29 cellular contexts compared by ENCODE assay signal in genomic region chr10:110286841-110287240, GRCh38. TPM values are rescaled to one million over a fixed set of nuclear protein-coding genes. Genes with fewer than 3 reads are reported as not detected.
A peak's percentile ranks its signal among the peaks of the same experiment; 100 is the strongest.
DNase-seq lines count a peak whose midpoint lies in the region; ATAC-seq and TF ChIP-seq lines count a peak whose summit lies in the region.
"Had no signal": no experiment of that assay in that cellular context is flagged by ENCODE, and none has a peak within 500 bp of the region (broad histone marks: within the 10 kb centered on the region; RNA-seq: fewer than 3 reads in every experiment).

No MANE protein-coding gene starts in this region.

- H3K9ac ChIP-seq in KMS-11 = no peak overlapping the region; the same call in 1 of the 2 replicates
- no peak overlapping the region for H3K9ac ChIP-seq in endodermal cell (ENCODE audit: extremely low read depth, low read length, poor library complexity, severe bottlenecking)
- H3K9ac ChIP-seq: GM23248, SK-N-SH had no signal

- H3K9me3 ChIP-seq in endodermal cell (ENCODE audit: control insufficient read depth, low read length) = no peaks in the 10 kb centered on the region
- H3K9me3 ChIP-seq: heart left ventricle, SK-N-SH, upper lobe of left lung had no signal

- H3K4me2 ChIP-seq in KMS-11 = no peak overlapping the region
- H3K4me2 ChIP-seq: SK-N-SH had no signal

- DNase-seq in activated T-cell treated with anti-CD3 and anti-CD28 coated beads, Interleukin-2, amount 50 U/mL, for 24 hours = no peak
- no peak for DNase-seq in activated T-cell treated with anti-CD3 and anti-CD28 coated beads, Interleukin-2, amount 50 U/mL, for 48 hours
- DNase-seq in endodermal cell = no peak
- no peak for DNase-seq in progenitor cell of endocrine pancreas (ENCODE audit: low spot score, unreplicated experiment)
- no peak for DNase-seq in SK-N-DZ (ENCODE audit: low spot score)
- no peak for DNase-seq in NCI-H2196 (lab: John Stamatoyannopoulos, UW; ENCODE audit: unreplicated experiment)
- DNase-seq: activated naive CD8-positive, alpha-beta T cell treated with anti-CD3 and anti-CD28 coated beads, Interleukin-2, amount 10 ng/mL, durations not matched to agents 7 days and 5 days; AML-193; CD8-positive, alpha-beta memory T cell; GDM1; GM23248; heart left ventricle; left cardiac atrium; naive B cell; NCI-H187; NCI-H2227 treated with DMSO at 0.1 percent for 48 hours; NCI-H748 treated with DMSO at 0.1 percent for 48 hours; retina; RPMI8226; SK-N-SH; small intestine; stimulated activated CD4-positive, alpha-beta T cell treated with anti-CD3 and anti-CD28 coated beads, Interleukin-2, amount 100 ng/mL, for 24 hours; substantia nigra; upper lobe of left lung had no signal

- TF ChIP-seq CTCF in KMS-11 (conservative IDR thresholded peaks at IDR 0.05; ENCODE audit: low read depth, low read length) = no peak
- no peak for TF ChIP-seq CTCF in endodermal cell (conservative IDR thresholded peaks at IDR 0.05)
- no peak for TF ChIP-seq CTCF in progenitor cell of endocrine pancreas (IDR thresholded peaks at IDR 0.05; ENCODE audit: unreplicated experiment)

- ATAC-seq in HG03045 (IDR thresholded peaks at IDR 0.05; ENCODE audit: unreplicated experiment) = no peak
- ATAC-seq: heart left ventricle, left cardiac atrium had no signal

- H3K36me3 ChIP-seq in KMS-11 (ENCODE audit: insufficient read depth) (peaks cover 8% of the 10 kb centered on the region; the same call in 1 of the 2 replicates), endodermal cell (ENCODE audit: control insufficient read depth, insufficient read depth, low read length) (peaks cover 77% of the 10 kb centered on the region)

- no peaks in the 10 kb centered on the region for H3K9me3 Mint-ChIP-seq in activated T-cell treated with anti-CD3 and anti-CD28 coated beads, Interleukin-2, amount 50 U/mL, for 24 hours
- no peaks in the 10 kb centered on the region for H3K9me3 Mint-ChIP-seq in endodermal cell
- no peaks in the 10 kb centered on the region for H3K9me3 Mint-ChIP-seq in progenitor cell of endocrine pancreas (ENCODE audit: low read depth)
- H3K9me3 Mint-ChIP-seq: activated naive CD8-positive, alpha-beta T cell treated with anti-CD3 and anti-CD28 coated beads, Interleukin-2, amount 10 ng/mL, durations not matched to agents 7 days and 5 days; activated T-helper 2 cell treated with anti-CD3 and anti-CD28 coated beads, Interferon-gamma antibody, Interleukin-2, Interleukin-4, amounts not matched to agents 10 μg/mL and 5 μg/mL and 100 μg/mL, durations not matched to agents 14 hours and 24 hours and 36 hours; CD8-positive, alpha-beta memory T cell; naive B cell had no signal

- H3K4me3 ChIP-seq in KMS-11 (IDR thresholded peaks at IDR 0.05; ENCODE audit: insufficient read depth, low read depth, low read length) (no peak overlapping the region), endodermal cell (ENCODE audit: low read length) (no peak overlapping the region)
- H3K4me3 ChIP-seq: coronary artery, GM23248, heart left ventricle, upper lobe of left lung had no signal

- peak overlapping the region; percentile 22 for H3K27ac Mint-ChIP-seq in activated T-cell treated with anti-CD3 and anti-CD28 coated beads, Interleukin-2, amount 50 U/mL, for 24 hours
- H3K27ac Mint-ChIP-seq in endodermal cell = peak overlapping the region; percentile 62
- peak overlapping the region; percentile 56 for H3K27ac Mint-ChIP-seq in progenitor cell of endocrine pancreas
- H3K27ac Mint-ChIP-seq: activated naive CD8-positive, alpha-beta T cell treated with anti-CD3 and anti-CD28 coated beads, Interleukin-2, amount 10 ng/mL, durations not matched to agents 7 days and 5 days; activated T-helper 2 cell treated with anti-CD3 and anti-CD28 coated beads, Interferon-gamma antibody, Interleukin-2, Interleukin-4, amounts not matched to agents 10 μg/mL and 5 μg/mL and 100 μg/mL, durations not matched to agents 14 hours and 24 hours and 36 hours had no signal

- H3K27ac ChIP-seq in KMS-11 = peak overlapping the region; percentile 5; the same call in 1 of the 2 replicates
- H3K27ac ChIP-seq in endodermal cell (ENCODE audit: low read depth, low read length) = no peak overlapping the region
- H3K27ac ChIP-seq: coronary artery, GM23248, heart left ventricle, upper lobe of left lung, VCaP had no signal

- no peaks in the 10 kb centered on the region for H3K4me1 Mint-ChIP-seq in activated T-cell treated with anti-CD3 and anti-CD28 coated beads, Interleukin-2, amount 50 U/mL, for 24 hours (ENCODE audit: low read depth)
- H3K4me1 Mint-ChIP-seq in endodermal cell = peaks cover 7% of the 10 kb centered on the region
- peaks cover 5% of the 10 kb centered on the region for H3K4me1 Mint-ChIP-seq in progenitor cell of endocrine pancreas (ENCODE audit: low read depth)
- H3K4me1 Mint-ChIP-seq: activated naive CD8-positive, alpha-beta T cell treated with anti-CD3 and anti-CD28 coated beads, Interleukin-2, amount 10 ng/mL, durations not matched to agents 7 days and 5 days had no signal

- no peaks in the 10 kb centered on the region for H4K20me1 ChIP-seq in KMS-11 (ENCODE audit: insufficient read depth)

- 79 to 85% methylated on average over 2 of the region's 2 CpGs for WGBS in endodermal cell (ENCODE audit: insufficient coverage in 1 of 2, insufficient read length in 1 of 2), 2 experiments

- no peaks in the 10 kb centered on the region for H3K27me3 ChIP-seq in KMS-11 (ENCODE audit: insufficient read depth, low read depth)
- no peaks in the 10 kb centered on the region for H3K27me3 ChIP-seq in endodermal cell (ENCODE audit: control insufficient read depth, insufficient read depth, low read length, poor library complexity, severe bottlenecking)
- H3K27me3 ChIP-seq: heart left ventricle, upper lobe of left lung had no signal

- no peaks in the 10 kb centered on the region for H3K79me2 ChIP-seq in KMS-11 (ENCODE audit: insufficient read depth, low read depth)

- no peak overlapping the region for H3K4me3 Mint-ChIP-seq in activated T-cell treated with anti-CD3 and anti-CD28 coated beads, Interleukin-2, amount 50 U/mL, for 24 hours
- H3K4me3 Mint-ChIP-seq in endodermal cell (no peak overlapping the region), progenitor cell of endocrine pancreas (ENCODE audit: low read depth) (no peak overlapping the region)
- H3K4me3 Mint-ChIP-seq: activated naive CD8-positive, alpha-beta T cell treated with anti-CD3 and anti-CD28 coated beads, Interleukin-2, amount 10 ng/mL, durations not matched to agents 7 days and 5 days; CD8-positive, alpha-beta memory T cell; naive B cell had no signal

- H3K27me3 Mint-ChIP-seq in activated T-cell treated with anti-CD3 and anti-CD28 coated beads, Interleukin-2, amount 50 U/mL, for 24 hours = no peaks in the 10 kb centered on the region
- no peaks in the 10 kb centered on the region for H3K27me3 Mint-ChIP-seq in endodermal cell (ENCODE audit: insufficient read depth)
- H3K27me3 Mint-ChIP-seq in progenitor cell of endocrine pancreas = no peaks in the 10 kb centered on the region
- H3K27me3 Mint-ChIP-seq: activated naive CD8-positive, alpha-beta T cell treated with anti-CD3 and anti-CD28 coated beads, Interleukin-2, amount 10 ng/mL, durations not matched to agents 7 days and 5 days; CD8-positive, alpha-beta memory T cell; naive B cell had no signal

- peaks cover 13% of the 10 kb centered on the region for H3K4me1 ChIP-seq in KMS-11 (ENCODE audit: low read depth, poor library complexity, severe bottlenecking)
- H3K4me1 ChIP-seq in endodermal cell (ENCODE audit: control insufficient read depth, insufficient read depth, low read length) = no peaks in the 10 kb centered on the region
- H3K4me1 ChIP-seq: upper lobe of left lung had no signal

- no peak overlapping the region for H2AFZ ChIP-seq in KMS-11 (ENCODE audit: low read depth)
- H2AFZ ChIP-seq: GM23248 had no signal

- H3K36me3 Mint-ChIP-seq in activated T-cell treated with anti-CD3 and anti-CD28 coated beads, Interleukin-2, amount 50 U/mL, for 24 hours (ENCODE audit: low read depth) = peaks cover 73% of the 10 kb centered on the region
- peaks cover 48% of the 10 kb centered on the region for H3K36me3 Mint-ChIP-seq in endodermal cell (ENCODE audit: low read depth)
- H3K36me3 Mint-ChIP-seq in progenitor cell of endocrine pancreas (ENCODE audit: insufficient read depth) = peaks cover 9% of the 10 kb centered on the region

RNA-seq across cellular contexts. Expression of gene SMNDC1, which starts 17.9 kb away (rescaled TPM):
- total RNA-seq in endodermal cell = 10 to 100 TPM; 52.9 to 65.6 TPM
- polyA plus RNA-seq in endodermal cell (2013, experiment 1 of 2) = 29.0 TPM
- 29.7 TPM for polyA plus RNA-seq in endodermal cell (2013, experiment 2 of 2)
- 39.4 and 41.4 TPM in 2 replicates for total RNA-seq in progenitor cell of endocrine pancreas
- polyA plus RNA-seq in SK-N-DZ (2014; cell fraction: cytosol; rRNA removed) = 9.5 and 10.3 TPM in 2 replicates
- polyA plus RNA-seq in SK-N-DZ (2014; cell fraction: nucleus; rRNA removed) = 16.1 and 25.1 TPM in 2 replicates
